ENCODE assay signal across 8 cellular contexts in genomic region chr2:119366161-119366648, GRCh38. TPM values are rescaled to one million over a fixed set of nuclear protein-coding genes. Genes with fewer than 3 reads are reported as not detected.
DNase-seq lines count a peak whose midpoint lies in the region; ATAC-seq and TF ChIP-seq lines count a peak whose summit lies in the region.

No MANE protein-coding gene starts in this region.

- BruUV-seq in IMR-90 (replicated peaks; lab: Mats Ljungman, UMichigan), result TSS peak; percentile 52

- H3K27me3 ChIP-seq in BLaER1 treated with 17β-estradiol and CSF1 and Interleukin-3, amounts not matched to agents 10 nM and 100 nM, result no peaks in the 10 kb centered on the region
- H3K27me3 ChIP-seq in IMR-90 (ENCODE audit: control insufficient read depth, insufficient read depth, low read length) (no peaks in the 10 kb centered on the region), ascending aorta (no peaks in the 10 kb centered on the region), spleen (replicated peaks in 1 of 7) (no peaks in the 10 kb centered on the region)

- H3K9me3 ChIP-seq in BLaER1 treated with 17β-estradiol and CSF1 and Interleukin-3, amounts not matched to agents 10 nM and 100 nM (replicated peaks in 1 of 11), result no peaks in the 10 kb centered on the region
- H3K9me3 ChIP-seq in IMR-90 (ENCODE audit: control insufficient read depth, insufficient read depth, low read length) (no peaks in the 10 kb centered on the region), ascending aorta (no peaks in the 10 kb centered on the region), spleen (no peaks in the 10 kb centered on the region)

- WGBS in IMR-90 (ENCODE audit: extremely low coverage in 2 of 2, insufficient read length in 1 of 2), 2 experiments, result 2% methylated on average over 8 of the region's 17 CpGs; no CpG with 5 or more reads in 1 of the 2 experiments
- 2 to 3% (median 3%) methylated on average over 17 of the region's 17 CpGs for WGBS in spleen, 5 donors

- peaks cover 13% of the 10 kb centered on the region; the same call in 1 of the 2 replicates for H3K9me1 ChIP-seq in IMR-90 (ENCODE audit: insufficient read depth, low read length)

- peak overlapping the region; percentile 97 to 99 (median 98) for H3K4me3 Mint-ChIP-seq in immature natural killer cell

- peaks cover 38 to 51% of the 10 kb centered on the region in 2 experiments for H3K79me1 ChIP-seq in IMR-90 (ENCODE audit: low read depth in 1 of 2, low read length in 2 of 2)

- H3K36me3 Mint-ChIP-seq in immature natural killer cell, result peaks cover 12 to 21% (median 13%) of the 10 kb centered on the region in 3 donors

- peaks cover 63 to 76% (median 71%) of the 10 kb centered on the region in 10 experiments for H3K4me1 ChIP-seq in BLaER1 treated with 17β-estradiol and CSF1 and Interleukin-3, amounts not matched to agents 10 nM and 100 nM
- peaks cover 8% of the 10 kb centered on the region for H3K4me1 ChIP-seq in IMR-90 (ENCODE audit: control insufficient read depth, insufficient read depth, low read length)
- H3K4me1 ChIP-seq in ascending aorta, result peaks cover 5 to 18% of the 10 kb centered on the region in 2 donors
- H3K4me1 ChIP-seq in spleen, result peaks cover 13 to 45% (median 32%) of the 10 kb centered on the region in 6 donors

- no peaks in the 10 kb centered on the region for H3K9me3 Mint-ChIP-seq in immature natural killer cell

- peak overlapping the region; percentile 83; the same call in 1 of the 2 replicates for H3K23ac ChIP-seq in IMR-90 (ENCODE audit: low read depth, low read length)

- dilution Hi-C loops in IMR-90 (cut with HindIII; ENCODE audit: low sequenced_read_pairs, unreplicated experiment), result no loop called here

- peak overlapping the region; percentile 98 for H2AFZ ChIP-seq in IMR-90 (replicated peaks; ENCODE audit: low read length, poor library complexity)

- peaks cover 36 to 42% (median 40%) of the 10 kb centered on the region in 11 experiments; a peak in 21 of 22 replicates for H4K20me1 ChIP-seq in BLaER1 treated with 17β-estradiol and CSF1 and Interleukin-3, amounts not matched to agents 10 nM and 100 nM
- peaks cover 14% of the 10 kb centered on the region; the same call in 1 of the 2 replicates for H4K20me1 ChIP-seq in IMR-90 (ENCODE audit: insufficient read depth, low read length)

- in situ Hi-C loops in IMR-90 (cut with MboI; ENCODE audit: low sequenced_read_pairs), result no loop called here

- peak overlapping the region; percentile 20; the same call in 1 of the 2 replicates for H2BK120ac ChIP-seq in IMR-90 (ENCODE audit: low read depth, low read length)

- H3K27me3 Mint-ChIP-seq in immature natural killer cell (ENCODE audit: low read depth in 3 of 3), result peaks cover 5 to 14% (median 13%) of the 10 kb centered on the region in 3 donors

- CTCF ChIA-PET in IMR-90 (lab: Yijun Ruan, JAX), result no interaction called here

- peak overlapping the region; percentile 90 to 94 for H4K8ac ChIP-seq in IMR-90 (ENCODE audit: low read depth in 2 of 2, low read length in 2 of 2)

- peak overlapping the region; percentile 78 for H4K5ac ChIP-seq in IMR-90 (ENCODE audit: low read depth, low read length)

- intact Hi-C loops in IMR-90 (cut with micrococcal nuclease), result loop anchor here (5.0 kb wide), 1 partner anchor 144 kb away; the partner anchor contains the start of gene STEAP3
- intact Hi-C loops in ascending aorta (cut with DNase I), result loop anchor here (2.0 to 10.0 kb wide), 12 partner anchors 67 to 1551 kb away; partner anchors contain the start of genes CFAP221, DDX18, EPB41L5 and INSIG2
- intact Hi-C loops in spleen (cut with DNase I; ENCODE audit: low total_unique reads), result no loop called here

- POLR2A ChIA-PET in IMR-90 (lab: Charles Lee; ENCODE audit: unreplicated experiment), result no interaction called here

- H2BK20ac ChIP-seq in IMR-90 (ENCODE audit: low read depth, low read length), result no peak overlapping the region

- TF ChIP-seq RAD21 in IMR-90 (IDR thresholded peaks at IDR 0.05; ENCODE audit: low read length), result no peak

- no peak overlapping the region for H2BK15ac ChIP-seq in IMR-90 (ENCODE audit: low read depth, low read length)

- peak overlapping the region; percentile 85 to 99 (median 94) for H3K4me2 ChIP-seq in BLaER1 treated with 17β-estradiol and CSF1 and Interleukin-3, amounts not matched to agents 10 nM and 100 nM
- peak overlapping the region; percentile 83 for H3K4me2 ChIP-seq in IMR-90 (ENCODE audit: low read depth, low read length)

- peak overlapping the region; percentile 89 to 99 (median 98) for H3K27ac ChIP-seq in BLaER1 treated with 17β-estradiol and CSF1 and Interleukin-3, amounts not matched to agents 10 nM and 100 nM
- H3K27ac ChIP-seq in IMR-90 (ENCODE audit: insufficient read depth, low read length), result peak overlapping the region; percentile 58
- peak overlapping the region; percentile 80 to 84 for H3K27ac ChIP-seq in ascending aorta
- H3K27ac ChIP-seq in spleen, result peak overlapping the region; percentile 29 to 94 (median 88)

- H3K4ac ChIP-seq in IMR-90 (ENCODE audit: low read depth, low read length), result peak overlapping the region; percentile 83

- peak; percentile 25 for DNase-seq in IMR-90
- no peak for DNase-seq in ascending aorta (ENCODE audit: low spot score in 2 of 2)
- DNase-seq in immature natural killer cell, result no peak
- no peak for DNase-seq in spleen
- no peak for DNase-seq in NCI-H2029 (lab: John Stamatoyannopoulos, UW)
- DNase-seq in SW 1271 (lab: John Stamatoyannopoulos, UW), result no peak

- H4K91ac ChIP-seq in IMR-90 (ENCODE audit: insufficient read depth, low read depth, low read length), result peak overlapping the region; percentile 67

- H3K9ac ChIP-seq in BLaER1 treated with 17β-estradiol and CSF1 and Interleukin-3, amounts not matched to agents 10 nM and 100 nM, result peak overlapping the region; percentile 89 to 97 (median 92)
- peak overlapping the region; percentile 71 for H3K9ac ChIP-seq in IMR-90 (ENCODE audit: low read depth, low read length)

- peak overlapping the region; percentile 78 to 97 (median 88) for H3K4me3 ChIP-seq in BLaER1 treated with 17β-estradiol and CSF1 and Interleukin-3, amounts not matched to agents 10 nM and 100 nM
- peak overlapping the region; percentile 59 for H3K4me3 ChIP-seq in IMR-90 (ENCODE audit: insufficient read depth, low read depth, low read length)
- peak overlapping the region; percentile 75 to 80 for H3K4me3 ChIP-seq in ascending aorta
- H3K4me3 ChIP-seq in spleen, result peak overlapping the region; percentile 60 to 95 (median 82)

- peak overlapping the region; percentile 91 to 98 (median 96) for H3K27ac Mint-ChIP-seq in immature natural killer cell

- peak; percentile 0 for ATAC-seq in GM19328 (IDR thresholded peaks at IDR 0.05; ENCODE audit: unreplicated experiment)
- peak; percentile 1; the same call in 1 of the 2 replicates for ATAC-seq in IMR-90 (ENCODE audit: low read depth)

- TF ChIP-seq CTCF in IMR-90 (conservative IDR thresholded peaks at IDR 0.05; ENCODE audit: low read depth, low read length) (no peak), ascending aorta (IDR thresholded peaks at IDR 0.05) (no peak), spleen (IDR thresholded peaks at IDR 0.05 in 8 of 11, conservative IDR thresholded peaks at IDR 0.05 in 3 of 11) (no peak)

- peak overlapping the region; percentile 50; the same call in 1 of the 2 replicates for H3K56ac ChIP-seq in IMR-90 (ENCODE audit: extremely low read depth, insufficient read depth, low read length)

- peak overlapping the region; percentile 37 for H2AK5ac ChIP-seq in IMR-90 (ENCODE audit: low read depth, low read length)

- peak overlapping the region; percentile 49 for H2AK9ac ChIP-seq in IMR-90 (replicated peaks; ENCODE audit: low read depth, low read length, poor library complexity)

- H3K18ac ChIP-seq in IMR-90 (ENCODE audit: low read depth, low read length), result peak overlapping the region; percentile 20

- peak overlapping the region; percentile 47 for H2BK5ac ChIP-seq in IMR-90 (ENCODE audit: low read depth, low read length, poor library complexity, severe bottlenecking)

- H3K14ac ChIP-seq in IMR-90 (replicated peaks; ENCODE audit: low read depth, low read length), result peak overlapping the region; percentile 89

- no peak for TF ChIP-seq POLR2A in IMR-90 (IDR thresholded peaks at IDR 0.05; ENCODE audit: low read depth, low read length)
- TF ChIP-seq POLR2A in spleen (IDR thresholded peaks at IDR 0.05), result no peak

- peaks cover 59 to 81% of the 10 kb centered on the region in 2 donors for H3K4me1 Mint-ChIP-seq in immature natural killer cell

- peaks cover 32 to 36% (median 34%) of the 10 kb centered on the region in 11 experiments for H3K36me3 ChIP-seq in BLaER1 treated with 17β-estradiol and CSF1 and Interleukin-3, amounts not matched to agents 10 nM and 100 nM
- peaks cover 17% of the 10 kb centered on the region for H3K36me3 ChIP-seq in IMR-90 (ENCODE audit: control insufficient read depth, insufficient read depth, low read length)
- H3K36me3 ChIP-seq in ascending aorta, result peaks cover 21 to 23% of the 10 kb centered on the region in 2 donors
- H3K36me3 ChIP-seq in spleen, result peaks cover 0 to 31% (median 22%) of the 10 kb centered on the region in 6 donors

TF ChIP-seq in IMR-90, 13 proteins besides CTCF, POLR2A, EP300 and RAD21 (continues in another document):
- TF ChIP-seq MAZ (IDR thresholded peaks at IDR 0.05; ENCODE audit: borderline replicate concordance, low read depth, low read length) (no peak), BHLHE40 (IDR thresholded peaks at IDR 0.05; ENCODE audit: low read depth, low read length) (no peak), ELK1 (IDR thresholded peaks at IDR 0.05; ENCODE audit: borderline replicate concordance, low read depth, low read length) (no peak)

RNA-seq across cellular contexts. Expression of gene C2orf76, which starts 0.4 kb away (rescaled TPM):
- total RNA-seq in IMR-90 (2012; rRNA removed) (9.7 and 10.6 TPM in 2 replicates), ascending aorta (not detected), spleen (10 to 100 TPM in 1 of 7 donors, 1 to 10 TPM in 6; 4.8 to 12.0 (median 7.2) TPM)
- polyA plus RNA-seq in IMR-90 (2012; rRNA removed) (8.9 and 12.6 TPM in 2 replicates), immature natural killer cell (10 to 100 TPM; 33.2 to 49.3 (median 47.5) TPM), spleen (10 to 100 TPM; 11.2 to 21.7 (median 18.6) TPM)
- polyA plus RNA-seq in IMR-90 (2012; cell fraction: cytosol; rRNA removed), result 1.6 and 2.5 TPM in 2 replicates
- 0.42 and 3.5 TPM in 2 replicates for polyA plus RNA-seq in IMR-90 (2012; cell fraction: nucleus; rRNA removed; ENCODE audit: low replicate concordance)

RNA-seq across cellular contexts. Expression of gene DBI, which starts 0.6 kb away (rescaled TPM):
- total RNA-seq in IMR-90 (2012; rRNA removed) (42.5 and 69.7 TPM in 2 replicates), ascending aorta (11.2 TPM), spleen (10 to 100 TPM; 37.3 to 70.0 (median 49.9) TPM)
- polyA plus RNA-seq in IMR-90 (2012; rRNA removed) (243 and 278 TPM in 2 replicates), immature natural killer cell (100 to 1,000 TPM; 641 to 788 (median 730) TPM), spleen (100 to 1,000 TPM; 178 to 321 (median 286) TPM)
- polyA plus RNA-seq in IMR-90 (2012; cell fraction: cytosol; rRNA removed), result 47.9 and 61.2 TPM in 2 replicates
- 17.8 and 65.1 TPM in 2 replicates for polyA plus RNA-seq in IMR-90 (2012; cell fraction: nucleus; rRNA removed; ENCODE audit: low replicate concordance)
